ENCODE assay signal across 18 cellular contexts in the genomic region with DNA sequence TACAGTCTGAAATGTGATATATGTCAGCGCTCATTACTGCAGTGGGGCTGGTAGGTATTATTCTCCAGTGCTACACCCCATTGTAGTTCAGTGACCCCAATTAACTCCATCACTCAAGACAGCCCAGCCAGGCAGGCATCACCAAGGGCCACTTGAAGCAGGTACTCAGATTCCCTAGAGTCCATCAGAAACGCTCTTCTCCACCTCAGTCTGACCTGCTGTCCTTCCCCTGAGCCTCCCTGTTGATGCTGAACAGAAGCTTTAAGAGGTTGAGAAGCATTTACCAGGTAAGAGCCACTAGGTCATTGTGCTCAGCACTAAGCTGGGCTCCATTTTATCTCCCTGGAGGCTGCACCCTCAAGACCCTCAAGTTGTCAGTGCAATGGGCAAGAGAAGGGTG.
DNase-seq lines count a peak whose midpoint lies in the region; ATAC-seq and TF ChIP-seq lines count a peak whose summit lies in the region.
"Had no signal": no experiment of that assay in that cellular context is flagged by ENCODE, and none has a peak within 500 bp of the region (broad histone marks: within the 10 kb centered on the region; RNA-seq: fewer than 3 reads in every experiment).

No MANE protein-coding gene starts in this region.

- no peak for TF ChIP-seq CTCF in neural progenitor cell (IDR thresholded peaks at IDR 0.05)
- no peak for TF ChIP-seq CTCF in heart left ventricle (IDR thresholded peaks at IDR 0.05)

- no peak for TF ChIP-seq POLR2A in heart left ventricle (IDR thresholded peaks at IDR 0.05)

- no peak overlapping the region for H3K4me3 Mint-ChIP-seq in neural progenitor cell
- H3K4me3 Mint-ChIP-seq: CD14-positive monocyte, H9 had no signal

- in situ Hi-C loops in GM23248 (cut with MboI) = no loop called here

- H3F3A ChIP-seq in neural progenitor cell (ENCODE audit: low read depth) = peaks cover 18% of the 10 kb centered on the region
- peaks cover 16% of the 10 kb centered on the region for H3F3A ChIP-seq in GM23248 (ENCODE audit: insufficient read depth)

- peaks cover 7% of the 10 kb centered on the region for H3K36me3 Mint-ChIP-seq in neural progenitor cell

- H3K27ac Mint-ChIP-seq in neural progenitor cell = no peak overlapping the region
- H3K27ac Mint-ChIP-seq: CD14-positive monocyte, H9 had no signal

- H3K27ac ChIP-seq in neural progenitor cell (no peak overlapping the region), heart left ventricle (no peak overlapping the region), GM23248 (no peak overlapping the region)
- H3K27ac ChIP-seq: 22Rv1 had no signal

- H3K4me1 ChIP-seq in neural progenitor cell (peaks cover 34% of the 10 kb centered on the region), heart left ventricle (peaks cover 0 to 31% (median 18%) of the 10 kb centered on the region in 12 donors), GM23248 (ENCODE audit: insufficient read depth) (peaks cover 20% of the 10 kb centered on the region)

- H3K9me2 ChIP-seq in GM23248 (ENCODE audit: insufficient read depth) = no peaks in the 10 kb centered on the region

- intact Hi-C loops in heart left ventricle (cut with DNase I) = loop anchor here in 1 of 10 donors (10.0 kb wide), 1 partner anchor 68 kb away; a partner anchor contains a TSS

- no peaks in the 10 kb centered on the region for H3K79me2 ChIP-seq in neural progenitor cell (ENCODE audit: low read depth)
- peaks cover 82% of the 10 kb centered on the region for H3K79me2 ChIP-seq in GM23248 (ENCODE audit: insufficient read depth)

- peak in 2 of 3 experiments; percentile 55 to 91 for DNase-seq in NCI-H1417 (lab: John Stamatoyannopoulos, UW)
- DNase-seq in NCI-H1417 treated with DMSO at 0.1 percent for 48 hours (lab: John Stamatoyannopoulos, UW) = no peak
- peak; percentile 10 for DNase-seq in NCI-H1436 treated with DMSO at 0.1 percent for 48 hours (lab: John Stamatoyannopoulos, UW)
- DNase-seq in NCI-H2227 (lab: John Stamatoyannopoulos, UW; ENCODE audit: unreplicated experiment) = peak; percentile 50
- peak; percentile 41 for DNase-seq in neural progenitor cell (ENCODE audit: low spot score)
- no peak for DNase-seq in heart left ventricle
- no peak for DNase-seq in GM23248
- DNase-seq in H7 = no peak
- DNase-seq: DND-41; H9; IMR-90; NCI-H510A; NK-92 treated with Interleukin-12 subunit alpha and Interleukin-12 subunit beta, amount 100 ng/mL, for 24 hours; SW 1271; T-helper 2 cell had no signal

- H3K27me3 ChIP-seq in neural progenitor cell (peaks cover 22% of the 10 kb centered on the region), heart left ventricle (no peaks in the 10 kb centered on the region), GM23248 (replicated peaks; ENCODE audit: insufficient read depth) (no peaks in the 10 kb centered on the region), H7 (ENCODE audit: control insufficient read depth, insufficient read depth, low read length) (no peaks in the 10 kb centered on the region)

- no peak overlapping the region for H3K4me2 ChIP-seq in neural progenitor cell
- no peak overlapping the region for H3K4me2 ChIP-seq in GM23248 (ENCODE audit: unreplicated experiment)

- no peaks in the 10 kb centered on the region for H3K9me3 ChIP-seq in neural progenitor cell (ENCODE audit: low read depth)
- no peaks in the 10 kb centered on the region for H3K9me3 ChIP-seq in heart left ventricle
- H3K9me3 ChIP-seq in GM23248 (ENCODE audit: low read depth) = no peaks in the 10 kb centered on the region

- no peak for ATAC-seq in heart left ventricle
- ATAC-seq: Right ventricle myocardium inferior had no signal

- H2AFZ ChIP-seq in neural progenitor cell (replicated peaks) (no peak overlapping the region), GM23248 (no peak overlapping the region)

- H3K27me3 Mint-ChIP-seq in neural progenitor cell (ENCODE audit: insufficient read depth, low read depth) = peaks cover 6% of the 10 kb centered on the region

- H3K4me3 ChIP-seq in neural progenitor cell = no peak overlapping the region
- no peak overlapping the region for H3K4me3 ChIP-seq in heart left ventricle
- H3K4me3 ChIP-seq in GM23248 = no peak overlapping the region
- no peak overlapping the region for H3K4me3 ChIP-seq in H7 (ENCODE audit: insufficient read depth, low read depth, low read length)

- H3K36me3 ChIP-seq in neural progenitor cell (no peaks in the 10 kb centered on the region), heart left ventricle (no peaks in the 10 kb centered on the region), GM23248 (ENCODE audit: low read depth) (peaks cover 10% of the 10 kb centered on the region; the same call in 1 of the 2 replicates), H7 (replicated peaks; ENCODE audit: control insufficient read depth, insufficient read depth, low read length) (no peaks in the 10 kb centered on the region)

- WGBS in heart left ventricle, 4 donors = 94 to 97% (median 95%) methylated on average over 2 of the region's 2 CpGs
- 100% methylated on average over 2 of the region's 2 CpGs for WGBS in GM23248 (ENCODE audit: low coverage in 1 of 2, low lambda C conversion rate in 2 of 2, missing lambda C conversion rate in 2 of 2), 2 experiments

- no peak overlapping the region for H3K9ac ChIP-seq in neural progenitor cell
- no peak overlapping the region for H3K9ac ChIP-seq in GM23248

- H3K9me3 Mint-ChIP-seq in neural progenitor cell = no peaks in the 10 kb centered on the region
- H3K9me3 Mint-ChIP-seq: H9 had no signal

- H4K20me1 ChIP-seq in neural progenitor cell (ENCODE audit: low read depth) (peaks cover 37% of the 10 kb centered on the region), GM23248 (ENCODE audit: insufficient read depth) (no peaks in the 10 kb centered on the region)

- peaks cover 67% of the 10 kb centered on the region for H3K4me1 Mint-ChIP-seq in neural progenitor cell

Comparison
In these comparisons a context has a peak if more than half of its experiments do, and no peak if none do; other contexts are left out.
1. DNase-seq: peak in NCI-H1417 (2 of 3), NCI-H1436 treated with DMSO at 0.1 percent for 48 hours (single experiment), NCI-H2227 (single experiment) and neural progenitor cell (single experiment); none in NCI-H1417 treated with DMSO at 0.1 percent for 48 hours (single experiment), heart left ventricle (0 of 5), GM23248 (single experiment) and H7 (single experiment).